ENCODE assay signal across 8 cellular contexts in the genomic region with DNA sequence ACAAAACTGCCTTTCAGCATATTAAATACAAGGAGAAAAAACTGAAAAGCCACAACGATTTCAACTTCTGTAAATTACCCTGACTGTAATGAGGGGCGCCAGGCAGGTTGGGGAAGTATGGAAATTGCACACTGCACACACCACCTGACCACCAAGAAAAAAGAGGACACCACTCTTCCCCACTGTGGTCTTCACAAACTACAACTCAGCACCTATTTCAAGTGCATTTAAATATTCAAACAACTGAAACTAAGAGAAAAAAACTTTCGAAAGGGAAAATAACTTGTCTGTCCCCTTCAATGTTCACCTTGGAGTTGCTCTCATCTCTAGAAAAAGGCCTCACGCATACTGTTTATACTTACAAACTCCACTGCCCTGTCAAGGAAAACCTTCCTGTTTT. TPM values are rescaled to one million over a fixed set of nuclear protein-coding genes. Genes with fewer than 3 reads are reported as not detected.
DNase-seq lines count a peak whose midpoint lies in the region; ATAC-seq and TF ChIP-seq lines count a peak whose summit lies in the region.

No MANE protein-coding gene starts in this region.

- H3K27ac Mint-ChIP-seq in activated naive CD8-positive, alpha-beta T cell treated with anti-CD3 and anti-CD28 coated beads, Interleukin-2, amount 10 ng/mL, durations not matched to agents 7 days and 5 days, result peak overlapping the region; percentile 98

- H3K9me3 ChIP-seq in HUES48 (ENCODE audit: control insufficient read depth, insufficient read depth, low read length), result no peaks in the 10 kb centered on the region
- no peaks in the 10 kb centered on the region for H3K9me3 ChIP-seq in lower lobe of right lung

- no peaks in the 10 kb centered on the region for H3K27me3 Mint-ChIP-seq in activated naive CD8-positive, alpha-beta T cell treated with anti-CD3 and anti-CD28 coated beads, Interleukin-2, amount 10 ng/mL, durations not matched to agents 7 days and 5 days

- H3K4me1 Mint-ChIP-seq in activated naive CD8-positive, alpha-beta T cell treated with anti-CD3 and anti-CD28 coated beads, Interleukin-2, amount 10 ng/mL, durations not matched to agents 7 days and 5 days, result peaks cover 29% of the 10 kb centered on the region

- ATAC-seq in GM18505 (IDR thresholded peaks at IDR 0.05; ENCODE audit: unreplicated experiment), result no peak
- no peak for ATAC-seq in activated naive CD8-positive, alpha-beta T cell treated with anti-CD3 and anti-CD28 coated beads, Interleukin-2, amount 10 ng/mL, durations not matched to agents 7 days and 5 days (ENCODE audit: low read depth)
- ATAC-seq in lower lobe of right lung, result no peak
- no peak for ATAC-seq in GM21526 (IDR thresholded peaks at IDR 0.05; ENCODE audit: low FRiP score, unreplicated experiment)
- ATAC-seq in GM21381 (IDR thresholded peaks at IDR 0.05; ENCODE audit: unreplicated experiment), result no peak

- peaks cover 36% of the 10 kb centered on the region for H3K4me1 ChIP-seq in HUES48 (ENCODE audit: control insufficient read depth, insufficient read depth, low read length)
- H3K4me1 ChIP-seq in lower lobe of right lung, result peaks cover 55% of the 10 kb centered on the region
- peaks cover 1% of the 10 kb centered on the region for H3K4me1 ChIP-seq in urinary bladder (ENCODE audit: insufficient read depth)

- H3K27ac ChIP-seq in HUES48 (ENCODE audit: low read depth, low read length) (peak overlapping the region; percentile 78), lower lobe of right lung (peak overlapping the region; percentile 94), urinary bladder (ENCODE audit: low read depth) (peak overlapping the region; percentile 16)

- peak overlapping the region; percentile 98 for H3K4me3 Mint-ChIP-seq in activated naive CD8-positive, alpha-beta T cell treated with anti-CD3 and anti-CD28 coated beads, Interleukin-2, amount 10 ng/mL, durations not matched to agents 7 days and 5 days

- H3K27me3 ChIP-seq in HUES48 (ENCODE audit: control insufficient read depth, insufficient read depth, low read length), result no peaks in the 10 kb centered on the region
- no peaks in the 10 kb centered on the region for H3K27me3 ChIP-seq in lower lobe of right lung (ENCODE audit: low read depth)

- peaks cover 13% of the 10 kb centered on the region for H3K36me3 Mint-ChIP-seq in activated naive CD8-positive, alpha-beta T cell treated with anti-CD3 and anti-CD28 coated beads, Interleukin-2, amount 10 ng/mL, durations not matched to agents 7 days and 5 days

- peak; percentile 7 for TF ChIP-seq POLR2A in GM18505 (IDR thresholded peaks at IDR 0.05; ENCODE audit: borderline replicate concordance, extremely low read depth, insufficient read depth, insufficient read length)

- intact Hi-C loops in lower lobe of right lung (cut with DNase I), result no loop called here

- no peaks in the 10 kb centered on the region for H3K9me3 Mint-ChIP-seq in activated naive CD8-positive, alpha-beta T cell treated with anti-CD3 and anti-CD28 coated beads, Interleukin-2, amount 10 ng/mL, durations not matched to agents 7 days and 5 days

- peak overlapping the region; percentile 77 for H3K4me3 ChIP-seq in HUES48 (ENCODE audit: low read depth, low read length)
- H3K4me3 ChIP-seq in lower lobe of right lung, result peak overlapping the region; percentile 68
- peak overlapping the region; percentile 100 for H3K4me3 ChIP-seq in urinary bladder (ENCODE audit: low read depth, low read length)

- no peak for TF ChIP-seq CTCF in lower lobe of right lung (IDR thresholded peaks at IDR 0.05)

- H3K9ac ChIP-seq in HUES48 (ENCODE audit: low read depth, low read length), result no peak overlapping the region

- H3K36me3 ChIP-seq in HUES48 (ENCODE audit: control insufficient read depth, insufficient read depth, low read length), result peaks cover 2% of the 10 kb centered on the region; the same call in 1 of the 2 replicates
- H3K36me3 ChIP-seq in lower lobe of right lung, result peaks cover 10% of the 10 kb centered on the region
- no peaks in the 10 kb centered on the region for H3K36me3 ChIP-seq in urinary bladder (ENCODE audit: insufficient read depth)

- POLR2A ChIA-PET in activated naive CD8-positive, alpha-beta T cell treated with anti-CD3 and anti-CD28 coated beads, Interleukin-2, amount 10 ng/mL, durations not matched to agents 7 days and 5 days (lab: Charles Lee), result interaction anchor here (2.2 to 4.7 kb wide), 2 partner anchors 58 to 119 kb away, joined by 17 to 23 read pairs; a partner anchor contains a TSS

- WGBS in urinary bladder, result 19% methylated on average over 4 of the region's 4 CpGs

- DNase-seq in activated naive CD8-positive, alpha-beta T cell treated with anti-CD3 and anti-CD28 coated beads, Interleukin-2, amount 10 ng/mL, durations not matched to agents 7 days and 5 days, result no peak
- DNase-seq in lower lobe of right lung, result no peak
- DNase-seq in activated CD8-positive, alpha-beta memory T cell treated with anti-CD3 and anti-CD28 coated beads, Interleukin-2, amount 50 U/mL, for 4 hours, result no peak

RNA-seq across cellular contexts. Expression of a gene that starts 1.5 kb away (rescaled TPM):
- 10 to 100 TPM; 98.1 to 99.8 TPM for total RNA-seq in activated naive CD8-positive, alpha-beta T cell treated with anti-CD3 and anti-CD28 coated beads, Interleukin-2, amount 10 ng/mL, durations not matched to agents 7 days and 5 days
- total RNA-seq in lower lobe of right lung (114 TPM), urinary bladder (28.4 TPM)
- 19.1 TPM for polyA plus RNA-seq in urinary bladder

RNA-seq across cellular contexts. Expression of a gene that starts 58.3 kb away (rescaled TPM):
- 10 to 100 TPM; 58.6 to 61.1 TPM for total RNA-seq in activated naive CD8-positive, alpha-beta T cell treated with anti-CD3 and anti-CD28 coated beads, Interleukin-2, amount 10 ng/mL, durations not matched to agents 7 days and 5 days
- total RNA-seq in lower lobe of right lung, result 28.9 TPM
- total RNA-seq in urinary bladder, result 28.4 TPM
- 27.4 TPM for polyA plus RNA-seq in urinary bladder

Comparison
In these comparisons a context has a peak if more than half of its experiments do, and no peak if none do; other contexts are left out.
1. H3K27ac ChIP-seq: peak in every context shown above with its lines; median percentile 94 in lower lobe of right lung; 78 in HUES48; 16 in urinary bladder.